23 cellular contexts compared by ENCODE assay signal in the genomic region with DNA sequence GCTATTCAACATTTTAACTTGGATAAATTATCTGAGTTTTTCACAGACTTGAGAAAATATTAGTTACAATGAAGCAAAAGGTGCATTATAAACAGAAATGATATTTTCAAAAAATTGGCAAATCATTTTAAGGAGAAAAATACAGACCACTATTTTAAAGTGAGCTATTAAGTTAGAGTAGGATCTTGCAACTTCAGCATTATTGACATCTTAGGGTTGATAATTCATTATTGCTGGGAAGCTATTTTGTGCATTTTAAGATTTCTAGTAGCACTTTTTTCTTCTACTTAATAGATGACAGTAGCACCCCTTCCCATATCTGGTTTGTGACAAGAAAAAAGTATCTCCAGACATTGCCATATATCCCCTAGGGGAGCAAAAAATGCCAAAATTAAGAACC.
DNase-seq lines count a peak whose midpoint lies in the region; ATAC-seq, FAIRE-seq and TF ChIP-seq lines count a peak whose summit lies in the region.
"Had no signal": no experiment of that assay in that cellular context is flagged by ENCODE, and none has a peak within 500 bp of the region (broad histone marks: within the 10 kb centered on the region; RNA-seq: fewer than 3 reads in every experiment).

No MANE protein-coding gene starts in this region.

- no peaks in the 10 kb centered on the region for H3K79me2 ChIP-seq in K562 (ENCODE audit: control insufficient read depth, insufficient read depth, low read length)

- no peaks in the 10 kb centered on the region for H3K9me1 ChIP-seq in K562 (ENCODE audit: control insufficient read depth, insufficient read depth, low read length)

- no peaks in the 10 kb centered on the region for H3K36me3 ChIP-seq in K562 (ENCODE audit: control insufficient read depth, insufficient read depth, low read length)
- H3K36me3 ChIP-seq in mucosa of descending colon (ENCODE audit: low read depth) = no peaks in the 10 kb centered on the region
- H3K36me3 ChIP-seq: BE2C, BLaER1 had no signal

- POLR2A ChIA-PET in A549 (lab: Yijun Ruan, JAX) = no interaction called here
- POLR2A ChIA-PET in K562 (lab: Yijun Ruan, JAX) = no interaction called here

- H3K27ac ChIP-seq in 22Rv1 (peak overlapping the region; percentile 33), A549 (no peak overlapping the region), K562 (ENCODE audit: extremely low read depth, low read depth, low read length) (no peak overlapping the region)
- H3K27ac ChIP-seq: BLaER1 had no signal

- H3K4me3 ChIP-seq in A549 = no peak overlapping the region
- H3K4me3 ChIP-seq in K562 = no peak overlapping the region
- no peak overlapping the region for H3K4me3 ChIP-seq in mucosa of descending colon
- H3K4me3 ChIP-seq: BLaER1, GM12878 had no signal

- DNase-seq in A549 (ENCODE audit: low read depth in 1 of 2, low spot score in 1 of 2) (no peak), K562 (ENCODE audit: extremely low read depth in 1 of 4, low spot score in 3 of 4) (no peak), mucosa of descending colon (no peak), activated T-cell treated with anti-CD3 and anti-CD28 coated beads for 4 hours (no peak)
- DNase-seq: ACHN; BE2C; C1 segment of cervical spinal cord; CD4-positive, alpha-beta memory T cell; CD4-positive, CD25-positive, alpha-beta regulatory T cell; CD8-positive, alpha-beta memory T cell; COR-L47; DMS 273 treated with DMSO at 0.1 percent for 48 hours; DMS153; DMS53; DMS79; DND-41; EL; GDM1 had no signal

- no peak for ATAC-seq in A549
- no peak for ATAC-seq in K562
- no peak for ATAC-seq in mucosa of descending colon
- ATAC-seq: GM12878 had no signal

- H3K4me1 ChIP-seq in A549 = no peaks in the 10 kb centered on the region
- no peaks in the 10 kb centered on the region for H3K4me1 ChIP-seq in K562 (replicated peaks in 1 of 2; ENCODE audit: control insufficient read depth in 2 of 2, insufficient read depth in 2 of 2, low read length in 2 of 2)
- no peaks in the 10 kb centered on the region for H3K4me1 ChIP-seq in mucosa of descending colon (ENCODE audit: low read depth)
- H3K4me1 ChIP-seq: BE2C, BLaER1 had no signal

- no peaks in the 10 kb centered on the region for H4K20me1 ChIP-seq in K562 (replicated peaks; ENCODE audit: control insufficient read depth, insufficient read depth, low read length)
- H4K20me1 ChIP-seq: BLaER1 had no signal

- H3K9me3 ChIP-seq in A549 = no peaks in the 10 kb centered on the region
- H3K9me3 ChIP-seq in K562 (replicated peaks; ENCODE audit: control insufficient read depth, insufficient read depth, low read depth, low read length) = no peaks in the 10 kb centered on the region
- no peaks in the 10 kb centered on the region for H3K9me3 ChIP-seq in mucosa of descending colon
- H3K9me3 ChIP-seq: BE2C, BLaER1 had no signal

- CTCF ChIA-PET in A549 (lab: Yijun Ruan, JAX) = no interaction called here
- CTCF ChIA-PET in K562 (lab: Yijun Ruan, JAX; ENCODE audit: low intra/inter-chr PET ratio) = no interaction called here

- BruUV-seq in K562 (replicated peaks; lab: Mats Ljungman, UMichigan) = no TSS peak

- TF ChIP-seq CTCF in 22Rv1 (IDR thresholded peaks at IDR 0.05) (no peak), A549 (IDR thresholded peaks at IDR 0.05) (no peak), K562 (IDR thresholded peaks at IDR 0.05 in 2 of 3, conservative IDR thresholded peaks at IDR 0.05 in 1 of 3; ENCODE audit: insufficient read depth in 2 of 3, low read depth in 1 of 3, low read length in 3 of 3) (no peak), mucosa of descending colon (IDR thresholded peaks at IDR 0.05) (no peak)

- intact Hi-C loops in K562 (cut with micrococcal nuclease) = no loop called here
- intact Hi-C loops in mucosa of descending colon (cut with DNase I, micrococcal nuclease) = no loop called here

- no peak overlapping the region for H2AFZ ChIP-seq in K562 (ENCODE audit: low read depth, low read length)

- H3K9ac ChIP-seq in K562 (ENCODE audit: insufficient read depth in 1 of 2, low read depth in 2 of 2, low read length in 2 of 2) = no peak overlapping the region
- H3K9ac ChIP-seq: BLaER1 had no signal

- no peak for TF ChIP-seq RAD21 in A549 (conservative IDR thresholded peaks at IDR 0.05 in 1 of 2, IDR thresholded peaks at IDR 0.05 in 1 of 2)
- no peak for TF ChIP-seq RAD21 in K562 (CRISPR knock-in tag; conservative IDR thresholded peaks at IDR 0.05 in 1 of 2, IDR thresholded peaks at IDR 0.05 in 1 of 2)

- no peaks in the 10 kb centered on the region for H3K27me3 ChIP-seq in K562 (ENCODE audit: control insufficient read depth in 2 of 2, insufficient read depth in 2 of 2, low read length in 2 of 2)
- H3K27me3 ChIP-seq: BE2C, BLaER1 had no signal

- in situ Hi-C loops in K562 (cut with MboI) = no loop called here

- H3K4me2 ChIP-seq in A549 (no peak overlapping the region), K562 (ENCODE audit: insufficient read depth, low read length) (no peak overlapping the region)
- H3K4me2 ChIP-seq: BLaER1 had no signal

- no peak for TF ChIP-seq POLR2A in A549 (IDR thresholded peaks at IDR 0.05; ENCODE audit: low read length)
- no peak for TF ChIP-seq POLR2A in K562 (conservative IDR thresholded peaks at IDR 0.05)

- TF ChIP-seq EP300 in A549 (IDR thresholded peaks at IDR 0.05) (no peak), K562 (IDR thresholded peaks at IDR 0.05; ENCODE audit: low read length) (no peak)

- FAIRE-seq in A549 (lab: Jason Lieb, UNC) = no peak
- no peak for FAIRE-seq in K562 (lab: Jason Lieb, UNC)
- FAIRE-seq: GM12878, GM12892, GM18507 had no signal

TF ChIP-seq in A549, 52 proteins besides CTCF, POLR2A, EP300 and RAD21:
- TF ChIP-seq, protein P1, sequence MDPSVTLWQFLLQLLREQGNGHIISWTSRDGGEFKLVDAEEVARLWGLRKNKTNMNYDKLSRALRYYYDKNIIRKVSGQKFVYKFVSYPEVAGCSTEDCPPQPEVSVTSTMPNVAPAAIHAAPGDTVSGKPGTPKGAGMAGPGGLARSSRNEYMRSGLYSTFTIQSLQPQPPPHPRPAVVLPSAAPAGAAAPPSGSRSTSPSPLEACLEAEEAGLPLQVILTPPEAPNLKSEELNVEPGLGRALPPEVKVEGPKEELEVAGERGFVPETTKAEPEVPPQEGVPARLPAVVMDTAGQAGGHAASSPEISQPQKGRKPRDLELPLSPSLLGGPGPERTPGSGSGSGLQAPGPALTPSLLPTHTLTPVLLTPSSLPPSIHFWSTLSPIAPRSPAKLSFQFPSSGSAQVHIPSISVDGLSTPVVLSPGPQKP (IDR thresholded peaks at IDR 0.05; ENCODE audit: low read depth, low read length) = no peak
- TF ChIP-seq MAZ (IDR thresholded peaks at IDR 0.05; ENCODE audit: borderline replicate concordance, low read depth, low read length) (no peak), SMC3 (IDR thresholded peaks at IDR 0.05) (no peak), MAFK (IDR thresholded peaks at IDR 0.05; ENCODE audit: partially characterized antibody) (peak; percentile 32), BHLHE40 (IDR thresholded peaks at IDR 0.05; ENCODE audit: low read depth, low read length) (no peak), ZNF302 (CRISPR knock-in tag; IDR thresholded peaks at IDR 0.05) (no peak), HEYL (CRISPR knock-in tag; IDR thresholded peaks at IDR 0.05) (no peak), HOXB5 (CRISPR knock-in tag; IDR thresholded peaks at IDR 0.05) (no peak)
- TF ChIP-seq, protein P2, sequence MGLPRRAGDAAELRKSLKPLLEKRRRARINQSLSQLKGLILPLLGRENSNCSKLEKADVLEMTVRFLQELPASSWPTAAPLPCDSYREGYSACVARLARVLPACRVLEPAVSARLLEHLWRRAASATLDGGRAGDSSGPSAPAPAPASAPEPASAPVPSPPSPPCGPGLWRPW (IDR thresholded peaks at IDR 0.05) = no peak

TF ChIP-seq in K562, 482 proteins besides CTCF, POLR2A, EP300 and RAD21 (continues in another document):
- TF ChIP-seq, protein P3, sequence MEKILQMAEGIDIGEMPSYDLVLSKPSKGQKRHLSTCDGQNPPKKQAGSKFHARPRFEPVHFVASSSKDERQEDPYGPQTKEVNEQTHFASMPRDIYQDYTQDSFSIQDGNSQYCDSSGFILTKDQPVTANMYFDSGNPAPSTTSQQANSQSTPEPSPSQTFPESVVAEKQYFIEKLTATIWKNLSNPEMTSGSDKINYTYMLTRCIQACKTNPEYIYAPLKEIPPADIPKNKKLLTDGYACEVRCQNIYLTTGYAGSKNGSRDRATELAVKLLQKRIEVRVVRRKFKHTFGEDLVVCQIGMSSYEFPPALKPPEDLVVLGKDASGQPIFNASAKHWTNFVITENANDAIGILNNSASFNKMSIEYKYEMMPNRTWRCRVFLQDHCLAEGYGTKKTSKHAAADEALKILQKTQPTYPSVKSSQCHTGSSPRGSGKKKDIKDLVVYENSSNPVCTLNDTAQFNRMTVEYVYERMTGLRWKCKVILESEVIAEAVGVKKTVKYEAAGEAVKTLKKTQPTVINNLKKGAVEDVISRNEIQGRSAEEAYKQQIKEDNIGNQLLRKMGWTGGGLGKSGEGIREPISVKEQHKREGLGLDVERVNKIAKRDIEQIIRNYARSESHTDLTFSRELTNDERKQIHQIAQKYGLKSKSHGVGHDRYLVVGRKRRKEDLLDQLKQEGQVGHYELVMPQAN (IDR thresholded peaks at IDR 0.05; ENCODE audit: borderline replicate concordance) = no peak
- TF ChIP-seq MAFK (IDR thresholded peaks at IDR 0.05; ENCODE audit: low read length) = 0 out of 2 replicates have a peak, but pooled peaks have one; percentile 10
- TF ChIP-seq ZNF3 (CRISPR knock-in tag; IDR thresholded peaks at IDR 0.05) = no peak
- no peak for TF ChIP-seq ZSCAN32 (CRISPR knock-in tag; IDR thresholded peaks at IDR 0.05)
- TF ChIP-seq ZNF316 (IDR thresholded peaks at IDR 0.05) = peak; percentile 33; the same call in 1 of the 2 replicates
- TF ChIP-seq ZNF507 (tag; conservative IDR thresholded peaks at IDR 0.05) = no peak
- TF ChIP-seq SOX6 (IDR thresholded peaks at IDR 0.05) = no peak
